Comparison of ENCODE assay signal across 1 cellular context in genomic region chr16:71610936-71611871, GRCh38.
A peak's percentile ranks its signal among the peaks of the same experiment; 100 is the strongest.
TF ChIP-seq lines count a peak whose summit lies in the region.

No MANE protein-coding gene starts in this region.

TF ChIP-seq in GM12878, 131 proteins besides CTCF, POLR2A, EP300 and RAD21:
- no peak for TF ChIP-seq TCF3 (IDR thresholded peaks at IDR 0.05; ENCODE audit: borderline replicate concordance, insufficient read depth, low read depth, low read length)
- TF ChIP-seq RELA (IDR thresholded peaks at IDR 0.05; ENCODE audit: borderline replicate concordance, partially characterized antibody) = peak; percentile 68
- 0 out of 2 replicates have a peak, but pooled peaks have one; percentile 32 for TF ChIP-seq TCF12 (IDR thresholded peaks at IDR 0.05; ENCODE audit: low read depth, low read length)
- TF ChIP-seq, protein P1, sequence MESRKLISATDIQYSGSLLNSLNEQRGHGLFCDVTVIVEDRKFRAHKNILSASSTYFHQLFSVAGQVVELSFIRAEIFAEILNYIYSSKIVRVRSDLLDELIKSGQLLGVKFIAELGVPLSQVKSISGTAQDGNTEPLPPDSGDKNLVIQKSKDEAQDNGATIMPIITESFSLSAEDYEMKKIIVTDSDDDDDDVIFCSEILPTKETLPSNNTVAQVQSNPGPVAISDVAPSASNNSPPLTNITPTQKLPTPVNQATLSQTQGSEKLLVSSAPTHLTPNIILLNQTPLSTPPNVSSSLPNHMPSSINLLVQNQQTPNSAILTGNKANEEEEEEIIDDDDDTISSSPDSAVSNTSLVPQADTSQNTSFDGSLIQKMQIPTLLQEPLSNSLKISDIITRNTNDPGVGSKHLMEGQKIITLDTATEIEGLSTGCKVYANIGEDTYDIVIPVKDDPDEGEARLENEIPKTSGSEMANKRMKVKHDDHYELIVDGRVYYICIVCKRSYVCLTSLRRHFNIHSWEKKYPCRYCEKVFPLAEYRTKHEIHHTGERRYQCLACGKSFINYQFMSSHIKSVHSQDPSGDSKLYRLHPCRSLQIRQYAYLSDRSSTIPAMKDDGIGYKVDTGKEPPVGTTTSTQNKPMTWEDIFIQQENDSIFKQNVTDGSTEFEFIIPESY (IDR thresholded peaks at IDR 0.05) = no peak
- TF ChIP-seq LARP7 (IDR thresholded peaks at IDR 0.05) = peak; percentile 55; the same call in 1 of the 2 replicates
- TF ChIP-seq DPF2 (IDR thresholded peaks at IDR 0.05) = peak; percentile 43; the same call in 1 of the 2 replicates
- TF ChIP-seq BHLHE40 (IDR thresholded peaks at IDR 0.05; ENCODE audit: borderline replicate concordance in 1 of 2, low read depth in 2 of 2, low read length in 1 of 2) = peak in 1 of 2 experiments; percentile 30; a peak in 1 of 4 replicates
- no peak for TF ChIP-seq GATAD2B (conservative IDR thresholded peaks at IDR 0.05; ENCODE audit: low read depth)
- TF ChIP-seq KLF5 (IDR thresholded peaks at IDR 0.05; ENCODE audit: partially characterized antibody) = peak; percentile 34
- TF ChIP-seq RB1 (IDR thresholded peaks at IDR 0.05; ENCODE audit: borderline replicate concordance) = peak; percentile 80; the same call in 1 of the 2 replicates
- 0 out of 2 replicates have a peak, but pooled peaks have one; percentile 40 for TF ChIP-seq CHD2 (IDR thresholded peaks at IDR 0.05; ENCODE audit: borderline replicate concordance, low read depth, low read length)
- TF ChIP-seq, protein P2, sequence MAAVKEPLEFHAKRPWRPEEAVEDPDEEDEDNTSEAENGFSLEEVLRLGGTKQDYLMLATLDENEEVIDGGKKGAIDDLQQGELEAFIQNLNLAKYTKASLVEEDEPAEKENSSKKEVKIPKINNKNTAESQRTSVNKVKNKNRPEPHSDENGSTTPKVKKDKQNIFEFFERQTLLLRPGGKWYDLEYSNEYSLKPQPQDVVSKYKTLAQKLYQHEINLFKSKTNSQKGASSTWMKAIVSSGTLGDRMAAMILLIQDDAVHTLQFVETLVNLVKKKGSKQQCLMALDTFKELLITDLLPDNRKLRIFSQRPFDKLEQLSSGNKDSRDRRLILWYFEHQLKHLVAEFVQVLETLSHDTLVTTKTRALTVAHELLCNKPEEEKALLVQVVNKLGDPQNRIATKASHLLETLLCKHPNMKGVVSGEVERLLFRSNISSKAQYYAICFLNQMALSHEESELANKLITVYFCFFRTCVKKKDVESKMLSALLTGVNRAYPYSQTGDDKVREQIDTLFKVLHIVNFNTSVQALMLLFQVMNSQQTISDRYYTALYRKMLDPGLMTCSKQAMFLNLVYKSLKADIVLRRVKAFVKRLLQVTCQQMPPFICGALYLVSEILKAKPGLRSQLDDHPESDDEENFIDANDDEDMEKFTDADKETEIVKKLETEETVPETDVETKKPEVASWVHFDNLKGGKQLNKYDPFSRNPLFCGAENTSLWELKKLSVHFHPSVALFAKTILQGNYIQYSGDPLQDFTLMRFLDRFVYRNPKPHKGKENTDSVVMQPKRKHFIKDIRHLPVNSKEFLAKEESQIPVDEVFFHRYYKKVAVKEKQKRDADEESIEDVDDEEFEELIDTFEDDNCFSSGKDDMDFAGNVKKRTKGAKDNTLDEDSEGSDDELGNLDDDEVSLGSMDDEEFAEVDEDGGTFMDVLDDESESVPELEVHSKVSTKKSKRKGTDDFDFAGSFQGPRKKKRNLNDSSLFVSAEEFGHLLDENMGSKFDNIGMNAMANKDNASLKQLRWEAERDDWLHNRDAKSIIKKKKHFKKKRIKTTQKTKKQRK (IDR thresholded peaks at IDR 0.05; ENCODE audit: low read depth, low read length) = no peak
- peak; percentile 65 for TF ChIP-seq SMARCA5 (IDR thresholded peaks at IDR 0.05)
- TF ChIP-seq JUNB (IDR thresholded peaks at IDR 0.05) = no peak
- TF ChIP-seq MEF2A (IDR thresholded peaks at IDR 0.05; ENCODE audit: insufficient read depth, low read depth, low read length) = no peak
- TF ChIP-seq NR2C1 (IDR thresholded peaks at IDR 0.05) = no peak
- TF ChIP-seq SMC3 (IDR thresholded peaks at IDR 0.05; ENCODE audit: borderline replicate concordance, low read length) = peak; percentile 89
- TF ChIP-seq SIN3A (IDR thresholded peaks at IDR 0.05; ENCODE audit: low read depth, low read length) = no peak
- peak; percentile 41 for TF ChIP-seq NRF1 (conservative IDR thresholded peaks at IDR 0.05; ENCODE audit: low read depth, low read length)
- TF ChIP-seq, protein P3, sequence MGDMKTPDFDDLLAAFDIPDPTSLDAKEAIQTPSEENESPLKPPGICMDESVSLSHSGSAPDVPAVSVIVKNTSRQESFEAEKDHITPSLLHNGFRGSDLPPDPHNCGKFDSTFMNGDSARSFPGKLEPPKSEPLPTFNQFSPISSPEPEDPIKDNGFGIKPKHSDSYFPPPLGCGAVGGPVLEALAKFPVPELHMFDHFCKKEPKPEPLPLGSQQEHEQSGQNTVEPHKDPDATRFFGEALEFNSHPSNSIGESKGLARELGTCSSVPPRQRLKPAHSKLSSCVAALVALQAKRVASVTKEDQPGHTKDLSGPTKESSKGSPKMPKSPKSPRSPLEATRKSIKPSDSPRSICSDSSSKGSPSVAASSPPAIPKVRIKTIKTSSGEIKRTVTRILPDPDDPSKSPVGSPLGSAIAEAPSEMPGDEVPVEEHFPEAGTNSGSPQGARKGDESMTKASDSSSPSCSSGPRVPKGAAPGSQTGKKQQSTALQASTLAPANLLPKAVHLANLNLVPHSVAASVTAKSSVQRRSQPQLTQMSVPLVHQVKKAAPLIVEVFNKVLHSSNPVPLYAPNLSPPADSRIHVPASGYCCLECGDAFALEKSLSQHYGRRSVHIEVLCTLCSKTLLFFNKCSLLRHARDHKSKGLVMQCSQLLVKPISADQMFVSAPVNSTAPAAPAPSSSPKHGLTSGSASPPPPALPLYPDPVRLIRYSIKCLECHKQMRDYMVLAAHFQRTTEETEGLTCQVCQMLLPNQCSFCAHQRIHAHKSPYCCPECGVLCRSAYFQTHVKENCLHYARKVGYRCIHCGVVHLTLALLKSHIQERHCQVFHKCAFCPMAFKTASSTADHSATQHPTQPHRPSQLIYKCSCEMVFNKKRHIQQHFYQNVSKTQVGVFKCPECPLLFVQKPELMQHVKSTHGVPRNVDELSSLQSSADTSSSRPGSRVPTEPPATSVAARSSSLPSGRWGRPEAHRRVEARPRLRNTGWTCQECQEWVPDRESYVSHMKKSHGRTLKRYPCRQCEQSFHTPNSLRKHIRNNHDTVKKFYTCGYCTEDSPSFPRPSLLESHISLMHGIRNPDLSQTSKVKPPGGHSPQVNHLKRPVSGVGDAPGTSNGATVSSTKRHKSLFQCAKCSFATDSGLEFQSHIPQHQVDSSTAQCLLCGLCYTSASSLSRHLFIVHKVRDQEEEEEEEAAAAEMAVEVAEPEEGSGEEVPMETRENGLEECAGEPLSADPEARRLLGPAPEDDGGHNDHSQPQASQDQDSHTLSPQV (IDR thresholded peaks at IDR 0.05) = 0 out of 2 replicates have a peak, but pooled peaks have one; percentile 55
- peak; percentile 41; the same call in 1 of the 2 replicates for TF ChIP-seq IRF4 (IDR thresholded peaks at IDR 0.05; ENCODE audit: low read depth, low read length)
- TF ChIP-seq STAT1 (conservative IDR thresholded peaks at IDR 0.05) = 0 out of 2 replicates have a peak, but pooled peaks have one; percentile 68
- peak; percentile 85 for TF ChIP-seq YY1 (IDR thresholded peaks at IDR 0.05; ENCODE audit: low read depth, low read length)
